In the genomic region with DNA sequence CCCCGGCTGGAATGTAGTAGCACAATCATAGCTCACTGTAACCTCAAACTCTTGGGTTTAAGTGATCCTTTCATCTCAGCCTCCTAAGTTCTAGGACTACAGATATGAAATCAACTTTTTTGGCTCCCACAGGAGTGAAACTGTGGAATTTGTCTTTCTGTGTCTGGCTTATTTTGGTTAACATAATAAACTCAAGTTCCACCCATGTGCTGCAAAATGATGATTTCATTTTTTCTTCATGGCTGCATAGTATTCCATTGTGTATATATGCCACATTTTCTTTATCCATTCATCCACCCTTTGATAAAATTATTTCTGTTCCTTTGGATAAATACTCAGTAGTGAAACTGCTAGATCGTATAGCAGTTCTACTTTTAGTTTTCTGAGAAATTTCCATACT, we compare ENCODE assay signal across 30 cellular contexts.
"Had no signal": no experiment of that assay in that cellular context is flagged by ENCODE, and none has a peak within 500 bp of the region (broad histone marks: within the 10 kb centered on the region; RNA-seq: fewer than 3 reads in every experiment).

No MANE protein-coding gene starts in this region.

- ATAC-seq: activated CD4-positive, alpha-beta T cell treated with anti-CD3 and anti-CD28 coated beads for 36 hours; activated CD8-positive, alpha-beta memory T cell treated with anti-CD3 and anti-CD28 coated beads, Interleukin-2, amount 10 ng/mL, durations not matched to agents 7 days and 5 days; activated CD8-positive, alpha-beta T cell treated with anti-CD3 and anti-CD28 coated beads, Interleukin-2, amount 10 ng/mL, durations not matched to agents 7 days and 5 days; activated naive CD8-positive, alpha-beta T cell treated with anti-CD3 and anti-CD28 coated beads, Interleukin-2, amount 50 U/mL, for 24 hours; body of pancreas; effector memory CD8-positive, alpha-beta T cell; esophagus mucosa had no signal

- H3K4me3 Mint-ChIP-seq: activated CD4-positive, alpha-beta memory T cell treated with anti-CD3 and anti-CD28 coated beads for 36 hours; activated CD4-positive, alpha-beta T cell treated with anti-CD3 and anti-CD28 coated beads for 36 hours; activated CD4-positive, alpha-beta T cell treated with anti-CD3 and anti-CD28 coated beads, Interleukin-2, amount 10 ng/mL, durations not matched to agents 24 days and 14 days; activated CD8-positive, alpha-beta memory T cell treated with anti-CD3 and anti-CD28 coated beads, Interleukin-2, amount 10 ng/mL, durations not matched to agents 7 days and 5 days; activated CD8-positive, alpha-beta T cell treated with anti-CD3 and anti-CD28 coated beads, Interleukin-2, amount 10 ng/mL, durations not matched to agents 7 days and 5 days; activated naive CD4-positive, alpha-beta T cell treated with anti-CD3 and anti-CD28 coated beads for 36 hours; activated naive CD4-positive, alpha-beta T cell treated with anti-CD3 and anti-CD28 coated beads, Interleukin-2, amount 50 U/mL, for 24 hours; activated naive CD8-positive, alpha-beta T cell treated with anti-CD3 and anti-CD28 coated beads for 36 hours; activated naive CD8-positive, alpha-beta T cell treated with anti-CD3 and anti-CD28 coated beads, Interleukin-2, amount 50 U/mL, for 24 hours; activated T-helper 1 cell treated with anti-CD3 and anti-CD28 coated beads, Interleukin-12 subunit alpha, Interleukin-12 subunit beta, Interleukin-2, Interleukin-4 antibody, amounts not matched to agents 30 ng/mL and 10 ng/mL and 1 ng/mL, durations not matched to agents 14 hours and 24 hours and 36 hours; effector memory CD8-positive, alpha-beta T cell had no signal

- H3K36me3 ChIP-seq: adrenal gland had no signal

- H3K4me3 ChIP-seq: adrenal gland, body of pancreas had no signal

- H3K27me3 Mint-ChIP-seq: activated CD4-positive, alpha-beta memory T cell treated with anti-CD3 and anti-CD28 coated beads for 36 hours; activated CD4-positive, alpha-beta T cell treated with anti-CD3 and anti-CD28 coated beads for 36 hours; activated CD4-positive, alpha-beta T cell treated with anti-CD3 and anti-CD28 coated beads, Interleukin-2, amount 10 ng/mL, durations not matched to agents 24 days and 14 days; activated CD8-positive, alpha-beta memory T cell treated with anti-CD3 and anti-CD28 coated beads, Interleukin-2, amount 10 ng/mL, durations not matched to agents 7 days and 5 days; activated naive CD4-positive, alpha-beta T cell treated with anti-CD3 and anti-CD28 coated beads, Interleukin-2, amount 50 U/mL, for 24 hours; activated naive CD8-positive, alpha-beta T cell treated with anti-CD3 and anti-CD28 coated beads for 36 hours; activated naive CD8-positive, alpha-beta T cell treated with anti-CD3 and anti-CD28 coated beads, Interleukin-2, amount 50 U/mL, for 24 hours; effector memory CD8-positive, alpha-beta T cell had no signal

- H3K27ac Mint-ChIP-seq: activated CD4-positive, alpha-beta memory T cell treated with anti-CD3 and anti-CD28 coated beads for 36 hours; activated CD4-positive, alpha-beta T cell treated with anti-CD3 and anti-CD28 coated beads for 36 hours; activated CD4-positive, alpha-beta T cell treated with anti-CD3 and anti-CD28 coated beads, Interleukin-2, amount 10 ng/mL, durations not matched to agents 24 days and 14 days; activated CD8-positive, alpha-beta memory T cell treated with anti-CD3 and anti-CD28 coated beads, Interleukin-2, amount 10 ng/mL, durations not matched to agents 7 days and 5 days; activated CD8-positive, alpha-beta T cell treated with anti-CD3 and anti-CD28 coated beads, Interleukin-2, amount 10 ng/mL, durations not matched to agents 7 days and 5 days; activated naive CD4-positive, alpha-beta T cell treated with anti-CD3 and anti-CD28 coated beads for 36 hours; activated naive CD8-positive, alpha-beta T cell treated with anti-CD3 and anti-CD28 coated beads for 36 hours; activated naive CD8-positive, alpha-beta T cell treated with anti-CD3 and anti-CD28 coated beads, Interleukin-2, amount 50 U/mL, for 24 hours; activated T-helper 1 cell treated with anti-CD3 and anti-CD28 coated beads, Interleukin-12 subunit alpha, Interleukin-12 subunit beta, Interleukin-2, Interleukin-4 antibody, amounts not matched to agents 30 ng/mL and 10 ng/mL and 1 ng/mL, durations not matched to agents 14 hours and 24 hours and 36 hours; activated T-helper 2 cell treated with anti-CD3 and anti-CD28 coated beads, Interferon-gamma antibody, Interleukin-2, Interleukin-4, amounts not matched to agents 10 μg/mL and 5 μg/mL and 100 μg/mL, durations not matched to agents 14 hours and 24 hours and 36 hours had no signal

- H3K27ac ChIP-seq: adrenal gland, body of pancreas had no signal

- H3K4me1 ChIP-seq: adrenal gland, body of pancreas had no signal

- H3K4me1 Mint-ChIP-seq: activated CD4-positive, alpha-beta T cell treated with anti-CD3 and anti-CD28 coated beads for 36 hours; activated CD8-positive, alpha-beta memory T cell treated with anti-CD3 and anti-CD28 coated beads, Interleukin-2, amount 10 ng/mL, durations not matched to agents 7 days and 5 days; activated naive CD8-positive, alpha-beta T cell treated with anti-CD3 and anti-CD28 coated beads for 36 hours; activated naive CD8-positive, alpha-beta T cell treated with anti-CD3 and anti-CD28 coated beads, Interleukin-2, amount 50 U/mL, for 24 hours had no signal

- H3K9me3 ChIP-seq: adrenal gland, body of pancreas had no signal

- DNase-seq: activated CD4-positive, alpha-beta memory T cell treated with anti-CD3 and anti-CD28 coated beads for 36 hours; activated CD4-positive, alpha-beta T cell treated with anti-CD3 and anti-CD28 coated beads for 36 hours; activated CD4-positive, alpha-beta T cell treated with anti-CD3 and anti-CD28 coated beads, Interleukin-2, amount 10 ng/mL, durations not matched to agents 24 days and 14 days; activated CD4-positive, CD25-positive, alpha-beta regulatory T cell; activated CD4-positive, CD25-positive, alpha-beta regulatory T cell treated with anti-CD3 and anti-CD28 coated beads, Interleukin-2, amount 50 U/mL, for 72 hours; activated CD8-positive, alpha-beta memory T cell treated with anti-CD3 and anti-CD28 coated beads, Interleukin-2, amount 10 ng/mL, durations not matched to agents 7 days and 5 days; activated CD8-positive, alpha-beta memory T cell treated with anti-CD3 and anti-CD28 coated beads, Interleukin-2, amount 50 U/mL, for 4 hours; activated CD8-positive, alpha-beta T cell treated with anti-CD3 and anti-CD28 coated beads, Interleukin-2, amount 10 ng/mL, durations not matched to agents 7 days and 5 days; activated effector memory CD4-positive, alpha-beta T cell treated with anti-CD3 and anti-CD28 coated beads, Interleukin-2, amount 50 U/mL, for 16 hours; activated naive CD4-positive, alpha-beta T cell treated with anti-CD3 and anti-CD28 coated beads for 36 hours; activated naive CD8-positive, alpha-beta T cell treated with anti-CD3 and anti-CD28 coated beads for 36 hours; activated naive CD8-positive, alpha-beta T cell treated with anti-CD3 and anti-CD28 coated beads, Interleukin-2, amount 50 U/mL, for 24 hours; activated T-cell treated with anti-CD3 and anti-CD28 coated beads, Interleukin-2, amount 50 U/mL, for 1 hour; activated T-cell treated with anti-CD3 and anti-CD28 coated beads, Interleukin-2, amount 50 U/mL, for 48 hours; adrenal gland; amygdala; aorta; body of pancreas; caudate nucleus; cortex of kidney; dermis blood vessel endothelial cell; effector CD4-positive, alpha-beta T cell; effector memory CD8-positive, alpha-beta T cell; foreskin fibroblast; head of caudate nucleus; T-helper 2 cell had no signal

- H3K27me3 ChIP-seq: adrenal gland, body of pancreas had no signal
